Comparison of ENCODE assay signal across 13 cellular contexts in genomic region chr14:90545966-90546751, GRCh38.
DNase-seq lines count a peak whose midpoint lies in the region; ATAC-seq and TF ChIP-seq lines count a peak whose summit lies in the region.
"Had no signal": no experiment of that assay in that cellular context is flagged by ENCODE, and none has a peak within 500 bp of the region (broad histone marks: within the 10 kb centered on the region; RNA-seq: fewer than 3 reads in every experiment).

No MANE protein-coding gene starts in this region.

- H3F3A ChIP-seq in GM23338 (replicated peaks; ENCODE audit: low read depth) = no peaks in the 10 kb centered on the region

- H3K9me3 Mint-ChIP-seq in GM23338 = peaks cover 5% of the 10 kb centered on the region; the same call in 2 of the 3 replicates
- H3K9me3 Mint-ChIP-seq in stimulated activated naive CD8-positive, alpha-beta T cell treated with anti-CD3 and anti-CD28 coated beads, Interleukin-15, amount 100 ng/mL, for 72 hours = no peaks in the 10 kb centered on the region

- no peak for DNase-seq in GM23338 (ENCODE audit: low spot score)
- peak; percentile 43 for DNase-seq in astrocyte of the hippocampus (ENCODE audit: low read depth, low spot score)
- peak in 34 of 51 donors; percentile 27 to 79 (median 54) for DNase-seq in hypothalamus (lab: John Stamatoyannopoulos, UW)
- DNase-seq in sigmoid colon = peak; percentile 88
- no peak for DNase-seq in stimulated activated naive CD8-positive, alpha-beta T cell treated with anti-CD3 and anti-CD28 coated beads, Interleukin-15, amount 100 ng/mL, for 72 hours
- DNase-seq in central memory CD4-positive, alpha-beta T cell = no peak
- no peak for DNase-seq in middle frontal gyrus (ENCODE audit: extremely low spot score, low spot score)
- DNase-seq: activated CD8-positive, alpha-beta memory T cell treated with anti-CD3 and anti-CD28 coated beads for 24 hours; stimulated activated CD4-positive, alpha-beta T cell treated with anti-CD3 and anti-CD28 coated beads, Interleukin-2, amount 100 ng/mL, for 24 hours; testis had no signal

- TF ChIP-seq EP300 in sigmoid colon (IDR thresholded peaks at IDR 0.05) = no peak

- peaks cover 4% of the 10 kb centered on the region; the same call in 1 of the 3 replicates for H3K36me3 Mint-ChIP-seq in GM23338 (ENCODE audit: low read depth)

- H3K4me1 Mint-ChIP-seq in GM23338 = peaks cover 9% of the 10 kb centered on the region
- H3K4me1 Mint-ChIP-seq in stimulated activated naive CD8-positive, alpha-beta T cell treated with anti-CD3 and anti-CD28 coated beads, Interleukin-15, amount 100 ng/mL, for 72 hours = no peaks in the 10 kb centered on the region
- H3K4me1 Mint-ChIP-seq: B cell had no signal

- H2AFZ ChIP-seq in GM23338 = no peak overlapping the region

- intact Hi-C loops in sigmoid colon (cut with DNase I) = no loop called here

- no peaks in the 10 kb centered on the region for H3K9me2 ChIP-seq in GM23338 (ENCODE audit: insufficient read depth)

- H3K4me1 ChIP-seq in GM23338 (ENCODE audit: insufficient read depth) (peaks cover 6% of the 10 kb centered on the region; the same call in 1 of the 2 replicates), sigmoid colon (peaks cover 0 to 73% (median 47%) of the 10 kb centered on the region in 4 donors)

- H3K27me3 ChIP-seq in GM23338 (ENCODE audit: insufficient read depth) = no peaks in the 10 kb centered on the region
- H3K27me3 ChIP-seq in sigmoid colon = no peaks in the 10 kb centered on the region
- H3K27me3 ChIP-seq: testis had no signal

- WGBS in sigmoid colon, 2 donors = 84 to 87% methylated on average over 10 of the region's 10 CpGs

- H3K27ac Mint-ChIP-seq in GM23338 = peak overlapping the region; percentile 47; the same call in 1 of the 2 replicates
- H3K27ac Mint-ChIP-seq in stimulated activated naive CD8-positive, alpha-beta T cell treated with anti-CD3 and anti-CD28 coated beads, Interleukin-15, amount 100 ng/mL, for 72 hours = no peak overlapping the region
- H3K27ac Mint-ChIP-seq: B cell had no signal

- TF ChIP-seq POLR2A in sigmoid colon (IDR thresholded peaks at IDR 0.05) = no peak

- ATAC-seq in GM23338 (peak; percentile 58), HG02840 (IDR thresholded peaks at IDR 0.05; ENCODE audit: low FRiP score, unreplicated experiment) (no peak)
- ATAC-seq in stimulated activated naive CD8-positive, alpha-beta T cell treated with anti-CD3 and anti-CD28 coated beads, Interleukin-15, amount 100 ng/mL, for 72 hours = no peak
- ATAC-seq: HCT116 had no signal

- no peaks in the 10 kb centered on the region for H3K79me2 ChIP-seq in GM23338 (replicated peaks; ENCODE audit: insufficient read depth)

- H3K36me3 ChIP-seq in GM23338 (ENCODE audit: insufficient read depth) = no peaks in the 10 kb centered on the region
- peaks cover 0 to 3% (median 1%) of the 10 kb centered on the region in 4 donors for H3K36me3 ChIP-seq in sigmoid colon

- peaks cover 5% of the 10 kb centered on the region for H3K27me3 Mint-ChIP-seq in GM23338 (ENCODE audit: insufficient read depth, low read depth, poor library complexity)
- no peaks in the 10 kb centered on the region for H3K27me3 Mint-ChIP-seq in stimulated activated naive CD8-positive, alpha-beta T cell treated with anti-CD3 and anti-CD28 coated beads, Interleukin-15, amount 100 ng/mL, for 72 hours
- H3K27me3 Mint-ChIP-seq: B cell had no signal

- no peak overlapping the region for H3K4me3 Mint-ChIP-seq in GM23338
- no peak overlapping the region for H3K4me3 Mint-ChIP-seq in stimulated activated naive CD8-positive, alpha-beta T cell treated with anti-CD3 and anti-CD28 coated beads, Interleukin-15, amount 100 ng/mL, for 72 hours
- H3K4me3 Mint-ChIP-seq: B cell had no signal

- no peaks in the 10 kb centered on the region for H4K20me1 ChIP-seq in GM23338 (replicated peaks; ENCODE audit: insufficient read depth)

- TF ChIP-seq CTCF in GM23338 (conservative IDR thresholded peaks at IDR 0.05; ENCODE audit: low read depth in 2 of 2) = no peak
- no peak for TF ChIP-seq CTCF in sigmoid colon (IDR thresholded peaks at IDR 0.05)

- H3K4me2 ChIP-seq in GM23338 = no peak overlapping the region

- H3K4me3 ChIP-seq in GM23338 (no peak overlapping the region), sigmoid colon (no peak overlapping the region)
- H3K4me3 ChIP-seq: testis had no signal

- no peaks in the 10 kb centered on the region for H3K9me3 ChIP-seq in sigmoid colon
- H3K9me3 ChIP-seq: testis had no signal

- no peak overlapping the region for H3K27ac ChIP-seq in GM23338 (ENCODE audit: low read depth)
- peak overlapping the region; percentile 76 to 89 (median 84) for H3K27ac ChIP-seq in sigmoid colon

TF ChIP-seq in GM23338, 12 proteins besides CTCF, POLR2A, EP300 and RAD21:
- TF ChIP-seq ZNF331 (CRISPR knock-in tag; IDR thresholded peaks at IDR 0.05; ENCODE audit: low read depth) (no peak), EZH2 (IDR thresholded peaks at IDR 0.05; ENCODE audit: low read depth, unreplicated experiment) (no peak), ETS1 (IDR thresholded peaks at IDR 0.05) (no peak), POLR2AphosphoS5 (IDR thresholded peaks at IDR 0.05; ENCODE audit: low read depth) (no peak), JUNB (IDR thresholded peaks at IDR 0.05; ENCODE audit: unreplicated experiment) (no peak), REST (IDR thresholded peaks at IDR 0.05; ENCODE audit: unreplicated experiment) (no peak), ZNF114 (CRISPR knock-in tag; IDR thresholded peaks at IDR 0.05) (no peak), NANOG (IDR thresholded peaks at IDR 0.05; ENCODE audit: borderline replicate concordance) (no peak)

Comparison
In these comparisons a context has a peak if more than half of its experiments do, and no peak if none do; other contexts are left out.
1. DNase-seq: peak in astrocyte of the hippocampus (single experiment), hypothalamus (34 of 51) and sigmoid colon (single experiment); none in GM23338 (single experiment), stimulated activated naive CD8-positive, alpha-beta T cell treated with anti-CD3 and anti-CD28 coated beads, Interleukin-15, amount 100 ng/mL, for 72 hours (0 of 2), central memory CD4-positive, alpha-beta T cell (single experiment) and middle frontal gyrus (single experiment).